Comparison of ENCODE assay signal across 14 cellular contexts in the genomic region with DNA sequence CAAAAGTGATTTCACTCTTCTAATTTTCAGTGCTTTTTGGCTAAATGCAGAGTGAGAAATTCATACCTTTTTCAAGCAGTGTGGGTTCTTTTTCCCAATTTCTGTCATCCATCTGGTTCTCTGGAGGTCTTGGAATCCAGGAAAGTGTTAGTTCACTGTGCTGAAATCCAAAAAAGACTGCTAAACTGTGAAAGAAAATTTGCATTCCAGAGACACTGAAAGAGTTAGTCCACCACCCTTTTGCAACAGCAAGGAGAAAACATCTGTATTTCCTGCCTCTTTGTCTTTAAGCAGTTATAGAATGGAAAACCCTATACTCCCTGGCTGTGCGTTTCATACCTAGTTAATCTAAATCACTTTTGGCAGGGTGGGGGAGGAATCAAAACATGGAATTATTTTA.
DNase-seq lines count a peak whose midpoint lies in the region; ATAC-seq and TF ChIP-seq lines count a peak whose summit lies in the region.
"Had no signal": no experiment of that assay in that cellular context is flagged by ENCODE, and none has a peak within 500 bp of the region (broad histone marks: within the 10 kb centered on the region; RNA-seq: fewer than 3 reads in every experiment).

No MANE protein-coding gene starts in this region.

- peak overlapping the region; percentile 71 for H3K4me3 ChIP-seq in adipocyte (ENCODE audit: low read length)
- no peak overlapping the region for H3K4me3 ChIP-seq in fibroblast of mammary gland (ENCODE audit: control insufficient read depth, low read depth, low read length)
- no peak overlapping the region for H3K4me3 ChIP-seq in muscle layer of colon (ENCODE audit: low read depth in 1 of 2, low read length in 2 of 2)
- no peak overlapping the region for H3K4me3 ChIP-seq in transverse colon

- H3K36me3 ChIP-seq in adipocyte (ENCODE audit: control insufficient read depth, insufficient read depth, low read length, severe bottlenecking) (no peaks in the 10 kb centered on the region), muscle layer of colon (ENCODE audit: insufficient read depth, low read length) (no peaks in the 10 kb centered on the region), transverse colon (no peaks in the 10 kb centered on the region)

- intact Hi-C loops in transverse colon (cut with DNase I; ENCODE audit: low total_unique reads) = no loop called here

- WGBS in transverse colon (ENCODE audit: low coverage in 1 of 2), 2 donors = 87 to 89% methylated on average over 1 of the region's 1 CpG

- peak; percentile 79 for DNase-seq in adipocyte (ENCODE audit: low read depth)
- DNase-seq in fibroblast of mammary gland (ENCODE audit: low read depth) = peak; percentile 55
- no peak for DNase-seq in transverse colon
- no peak for DNase-seq in activated CD4-positive, alpha-beta T cell treated with anti-CD3 and anti-CD28 coated beads, Interleukin-2, amount 50 U/mL, for 48 hours
- DNase-seq: activated T-cell treated with anti-CD3 and anti-CD28 coated beads for 4 hours; CD4-positive, alpha-beta memory T cell; H9; NCI-H2107; NK-92 treated with Interleukin-12 subunit alpha and Interleukin-12 subunit beta, amount 100 ng/mL, for 24 hours; stimulated activated naive CD8-positive, alpha-beta T cell treated with anti-CD3 and anti-CD28 coated beads, Interleukin-15, amount 100 ng/mL, for 72 hours had no signal

- H3K9ac ChIP-seq in adipocyte (ENCODE audit: low read length) (peak overlapping the region; percentile 88), muscle layer of colon (ENCODE audit: low read length) (no peak overlapping the region)

- in situ Hi-C loops in transverse colon (cut with MboI; ENCODE audit: low pct_ligation_motif_present in 1 of 4, low pct_unique_long_range_greater_than_20kb in 1 of 4, low sequenced_read_pairs in 3 of 4) = no loop called here

- H3K4me1 ChIP-seq in adipocyte (ENCODE audit: control insufficient read depth, insufficient read depth, low read length) (peaks cover 46% of the 10 kb centered on the region), muscle layer of colon (ENCODE audit: insufficient read depth, low read length) (peaks cover 33% of the 10 kb centered on the region), transverse colon (peaks cover 0 to 11% (median 6%) of the 10 kb centered on the region in 4 donors)

- no peak for TF ChIP-seq EP300 in transverse colon (IDR thresholded peaks at IDR 0.05; ENCODE audit: low read depth)

- H3K9me3 ChIP-seq in adipocyte (ENCODE audit: control insufficient read depth, low read length) (no peaks in the 10 kb centered on the region), muscle layer of colon (ENCODE audit: low read length) (no peaks in the 10 kb centered on the region), transverse colon (no peaks in the 10 kb centered on the region)

- no peak for TF ChIP-seq POLR2A in transverse colon (IDR thresholded peaks at IDR 0.05)

- TF ChIP-seq CTCF in fibroblast of mammary gland (conservative IDR thresholded peaks at IDR 0.05; ENCODE audit: control insufficient read depth, insufficient read depth, low read depth, low read length) = no peak
- no peak for TF ChIP-seq CTCF in transverse colon (IDR thresholded peaks at IDR 0.05)

- H3K27ac ChIP-seq in muscle layer of colon (ENCODE audit: low read depth, low read length) (peak overlapping the region; percentile 17), transverse colon (peak overlapping the region in 3 of 4 donors; percentile 9 to 33 (median 13))

- H3K27me3 ChIP-seq in adipocyte (replicated peaks; ENCODE audit: control insufficient read depth, insufficient read depth, low read length) = no peaks in the 10 kb centered on the region
- H3K27me3 ChIP-seq in muscle layer of colon (ENCODE audit: control insufficient read depth in 1 of 2, insufficient read depth in 2 of 2, low read length in 2 of 2) = no peaks in the 10 kb centered on the region
- no peaks in the 10 kb centered on the region for H3K27me3 ChIP-seq in transverse colon

- ATAC-seq in HG03354 (IDR thresholded peaks at IDR 0.05; ENCODE audit: poor library complexity, severe bottlenecking, unreplicated experiment) (no peak), GM19324 (IDR thresholded peaks at IDR 0.05; ENCODE audit: low FRiP score, unreplicated experiment) (no peak), HG02759 (IDR thresholded peaks at IDR 0.05; ENCODE audit: unreplicated experiment) (no peak)
- ATAC-seq: stimulated activated naive CD8-positive, alpha-beta T cell treated with anti-CD3 and anti-CD28 coated beads, Interleukin-15, amount 100 ng/mL, for 72 hours had no signal

Comparison
In these comparisons a context has a peak if more than half of its experiments do, and no peak if none do; other contexts are left out.
1. DNase-seq: peak in adipocyte (single experiment) and fibroblast of mammary gland (single experiment); none in transverse colon (single experiment) and activated CD4-positive, alpha-beta T cell treated with anti-CD3 and anti-CD28 coated beads, Interleukin-2, amount 50 U/mL, for 48 hours (0 of 2).